ENCODE assay signal across 9 cellular contexts in genomic region chr19:51799998-51800848, GRCh38. TPM values are rescaled to one million over a fixed set of nuclear protein-coding genes. Genes with fewer than 3 reads are reported as not detected.
DNase-seq lines count a peak whose midpoint lies in the region; ATAC-seq and TF ChIP-seq lines count a peak whose summit lies in the region.
"Had no signal": no experiment of that assay in that cellular context is flagged by ENCODE, and none has a peak within 500 bp of the region (broad histone marks: within the 10 kb centered on the region; RNA-seq: fewer than 3 reads in every experiment).

No MANE protein-coding gene starts in this region.

- no peaks in the 10 kb centered on the region for H3K4me1 Mint-ChIP-seq in Caco-2 (ENCODE audit: low read depth, unreplicated experiment)

- TF ChIP-seq CTCF in RWPE1 (conservative IDR thresholded peaks at IDR 0.05; ENCODE audit: low read depth) (no peak), lower lobe of right lung (IDR thresholded peaks at IDR 0.05) (no peak), upper lobe of left lung (IDR thresholded peaks at IDR 0.05) (no peak), Caco-2 (IDR thresholded peaks at IDR 0.05; ENCODE audit: insufficient read depth in 1 of 2, low read depth in 1 of 2, low read length in 1 of 2, severe bottlenecking in 1 of 2, unreplicated experiment in 1 of 2) (no peak)

- H3K4me3 ChIP-seq in esophagus (ENCODE audit: low read depth in 1 of 2, low read length in 2 of 2) = no peak overlapping the region
- H3K4me3 ChIP-seq in lower lobe of right lung = peak overlapping the region; percentile 10
- no peak overlapping the region for H3K4me3 ChIP-seq in upper lobe of left lung
- no peak overlapping the region for H3K4me3 ChIP-seq in Caco-2 (ENCODE audit: low read depth, low read length)

- H3K27ac Mint-ChIP-seq in Caco-2 (ENCODE audit: unreplicated experiment) = no peak overlapping the region

- H3K9me3 ChIP-seq in esophagus (ENCODE audit: control insufficient read depth in 2 of 2, insufficient read depth in 1 of 2, low read depth in 1 of 2, low read length in 1 of 2) (no peaks in the 10 kb centered on the region), lower lobe of right lung (no peaks in the 10 kb centered on the region), upper lobe of left lung (no peaks in the 10 kb centered on the region), Caco-2 (peaks cover 30% of the 10 kb centered on the region)

- peaks cover 61% of the 10 kb centered on the region for H3K9me3 Mint-ChIP-seq in Caco-2 (ENCODE audit: unreplicated experiment)

- 85 to 88% methylated on average over 14 of the region's 14 CpGs for WGBS in esophagus, 2 donors
- 58 to 69% methylated on average over 14 of the region's 14 CpGs for WGBS in upper lobe of left lung, 2 donors

- H3K27ac ChIP-seq in RWPE1 (peak overlapping the region; percentile 90), esophagus (ENCODE audit: low read depth in 2 of 2, low read length in 1 of 2) (peak overlapping the region; percentile 5 to 28), lower lobe of right lung (peak overlapping the region; percentile 88), upper lobe of left lung (peak overlapping the region; percentile 81 to 87 (median 83))

- no peak for TF ChIP-seq POLR2A in upper lobe of left lung (IDR thresholded peaks at IDR 0.05)

- intact Hi-C loops in lower lobe of right lung (cut with DNase I) (no loop called here), Caco-2 (cut with micrococcal nuclease; ENCODE audit: unreplicated experiment) (no loop called here)

- POLR2A ChIA-PET in RWPE1 (lab: Yijun Ruan, JAX; ENCODE audit: low non-redundant PET) (no interaction called here), Caco-2 (lab: Charles Lee) (no interaction called here)

- H3K27me3 Mint-ChIP-seq in Caco-2 (ENCODE audit: insufficient read depth, unreplicated experiment) = no peaks in the 10 kb centered on the region

- TF ChIP-seq EP300 in upper lobe of left lung (IDR thresholded peaks at IDR 0.05) = peak in 2 of 4 donors; percentile 82 to 86

- H3K4me1 ChIP-seq in esophagus (ENCODE audit: control insufficient read depth in 2 of 2, insufficient read depth in 2 of 2, low read length in 1 of 2) (peaks cover 0 to 7% of the 10 kb centered on the region in 2 donors), lower lobe of right lung (peaks cover 35% of the 10 kb centered on the region), upper lobe of left lung (peaks cover 15 to 33% (median 26%) of the 10 kb centered on the region in 4 donors), Caco-2 (no peaks in the 10 kb centered on the region)

- DNase-seq in RWPE1 (ENCODE audit: low spot score) (no peak), lower lobe of right lung (no peak), upper lobe of left lung (peak in 1 of 2 donors; percentile 41), Caco-2 (no peak), COLO829 (ENCODE audit: low spot score) (no peak)
- DNase-seq: effector memory CD4-positive, alpha-beta T cell had no signal

- peak; percentile 23 to 25 for ATAC-seq in lower lobe of right lung
- peak; percentile 24 to 65 for ATAC-seq in upper lobe of left lung (ENCODE audit: low FRiP score in 2 of 2)
- no peak for ATAC-seq in GM21529 (IDR thresholded peaks at IDR 0.05; ENCODE audit: unreplicated experiment)
- no peak for ATAC-seq in GM21737 (IDR thresholded peaks at IDR 0.05; ENCODE audit: unreplicated experiment)

- H3K4me3 Mint-ChIP-seq in Caco-2 (ENCODE audit: unreplicated experiment) = no peak overlapping the region

- H3K36me3 ChIP-seq in esophagus (ENCODE audit: control insufficient read depth in 2 of 2, insufficient read depth in 2 of 2, low read length in 1 of 2) (no peaks in the 10 kb centered on the region), lower lobe of right lung (no peaks in the 10 kb centered on the region), upper lobe of left lung (no peaks in the 10 kb centered on the region), Caco-2 (ENCODE audit: control insufficient read depth, insufficient read depth, low read length) (no peaks in the 10 kb centered on the region)

- H3K36me3 Mint-ChIP-seq in Caco-2 (ENCODE audit: insufficient read depth, unreplicated experiment) = no peaks in the 10 kb centered on the region

- H3K27me3 ChIP-seq in esophagus (ENCODE audit: control insufficient read depth in 1 of 2, insufficient read depth in 2 of 2, low read length in 2 of 2) (no peaks in the 10 kb centered on the region), lower lobe of right lung (ENCODE audit: low read depth) (no peaks in the 10 kb centered on the region), upper lobe of left lung (no peaks in the 10 kb centered on the region), Caco-2 (replicated peaks; ENCODE audit: control insufficient read depth, insufficient read depth, low read length) (no peaks in the 10 kb centered on the region)

- CTCF ChIA-PET in RWPE1 (lab: Yijun Ruan, JAX) (interaction anchor here (0.7 to 0.8 kb wide), 2 partner anchors 23 to 329 kb away, joined by 3 to 4 read pairs; no protein-coding TSS in a partner anchor), Caco-2 (lab: Charles Lee) (no interaction called here)

- BruUV-seq in Caco-2 (replicated peaks; lab: Mats Ljungman, UMichigan) = no TSS peak

RNA-seq across cellular contexts. Expression of gene FPR3, which starts 5.3 kb away (rescaled TPM):
- 1 to 10 TPM in 1 of 2 donors, under 1 TPM in 1; 0.26 to 1.1 TPM for polyA plus RNA-seq in esophagus
- total RNA-seq in lower lobe of right lung (62.3 TPM), upper lobe of left lung (10 to 100 TPM in 5 of 6 donors, 1 to 10 TPM in 1; 8.8 to 50.9 (median 20.1) TPM), Caco-2 (2022) (not detected in 2 replicates)

RNA-seq across cellular contexts. Expression of gene FPR2, which starts 39.2 kb away (rescaled TPM):
- under 1 TPM; 0.04 to 0.12 TPM for polyA plus RNA-seq in esophagus
- 29.4 TPM for total RNA-seq in lower lobe of right lung
- 10 to 100 TPM in 3 of 6 donors, 1 to 10 TPM in 3; 4.2 to 52.4 (median 20.5) TPM for total RNA-seq in upper lobe of left lung
- not detected in 2 replicates for total RNA-seq in Caco-2 (2022)

RNA-seq across cellular contexts. Expression of gene FPR1, which starts 48.5 kb away (rescaled TPM):
- polyA plus RNA-seq in esophagus = under 1 TPM; 0.49 to 1.00 TPM
- 105 TPM for total RNA-seq in lower lobe of right lung
- 100 to 1,000 TPM in 1 of 6 donors, 10 to 100 TPM in 5; 17.0 to 105 (median 39.8) TPM for total RNA-seq in upper lobe of left lung
- total RNA-seq in Caco-2 (2022) = not detected in 2 replicates

Comparison
In these comparisons a context has a peak if more than half of its experiments do, and no peak if none do; other contexts are left out.
1. H3K27ac ChIP-seq: peak in every context shown above with its lines; median percentile 90 in RWPE1; 88 in lower lobe of right lung; 83 in upper lobe of left lung; 16 in esophagus.
2. ATAC-seq: peak in lower lobe of right lung (2 of 2) and upper lobe of left lung (2 of 2); none in GM21529 (single experiment) and GM21737 (single experiment).
3. RNA of gene FPR1, which starts 48.5 kb away (total RNA-seq): 105 TPM in lower lobe of right lung (single experiment) and 17.0 to 105 TPM in upper lobe of left lung; not detected in Caco-2; every median in the first group is over 10 times any median in the second.